22 cellular contexts compared by ENCODE assay signal in the genomic region with DNA sequence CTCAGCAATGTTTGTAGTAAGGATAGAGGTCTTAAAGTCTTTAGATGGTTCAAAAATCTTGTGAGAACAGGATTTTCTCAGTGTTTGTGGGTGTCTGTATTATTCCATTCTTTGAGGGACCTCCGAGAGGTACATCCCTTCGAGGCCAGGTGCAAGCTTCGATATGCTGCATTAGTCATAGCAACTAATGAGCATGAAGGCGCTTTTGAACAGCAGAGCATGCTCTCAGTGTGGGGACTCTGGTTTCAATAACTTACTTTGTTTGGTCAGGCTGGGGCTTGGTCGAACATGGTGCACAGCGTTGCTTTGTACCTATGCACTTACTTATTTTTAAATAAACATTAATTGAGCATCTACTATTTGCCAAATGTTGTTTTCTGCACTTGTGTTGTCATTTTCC.
"Had no signal": no experiment of that assay in that cellular context is flagged by ENCODE, and none has a peak within 500 bp of the region (broad histone marks: within the 10 kb centered on the region; RNA-seq: fewer than 3 reads in every experiment).

No MANE protein-coding gene starts in this region.

- DNase-seq: activated CD4-positive, alpha-beta T cell treated with anti-CD3 and anti-CD28 coated beads for 4 hours; activated CD4-positive, alpha-beta T cell treated with anti-CD3 and anti-CD28 coated beads, Interleukin-2, amount 50 U/mL, for 4 hours; activated CD8-positive, alpha-beta memory T cell treated with anti-CD3 and anti-CD28 coated beads for 24 hours; activated effector memory CD4-positive, alpha-beta T cell treated with anti-CD3 and anti-CD28 coated beads, Interleukin-2, amount 50 U/mL, for 16 hours; activated naive CD4-positive, alpha-beta T cell treated with anti-CD3 and anti-CD28 coated beads for 36 hours; activated naive CD8-positive, alpha-beta T cell treated with anti-CD3 and anti-CD28 coated beads, Interleukin-2, amount 10 ng/mL, durations not matched to agents 7 days and 5 days; aorta; central memory CD4-positive, alpha-beta T cell; NCI-H1092; NCI-H1417; NCI-H1930; NCI-H2107; NCI-H2171 treated with DMSO at 0.1 percent for 48 hours; NCI-H226; NCI-H526; NCI-H774; SIG-M5; T-cell had no signal

- H3K27ac Mint-ChIP-seq: activated naive CD4-positive, alpha-beta T cell treated with anti-CD3 and anti-CD28 coated beads for 36 hours; activated naive CD8-positive, alpha-beta T cell treated with anti-CD3 and anti-CD28 coated beads, Interleukin-2, amount 10 ng/mL, durations not matched to agents 7 days and 5 days; activated T-helper 1 cell treated with anti-CD3 and anti-CD28 coated beads, Interleukin-12 subunit alpha, Interleukin-12 subunit beta, Interleukin-2, Interleukin-4 antibody, amounts not matched to agents 30 ng/mL and 10 ng/mL and 1 ng/mL, durations not matched to agents 14 hours and 24 hours and 36 hours; T-cell had no signal

- H3K9ac ChIP-seq: KMS-11 had no signal

- H3K4me3 Mint-ChIP-seq: activated naive CD4-positive, alpha-beta T cell treated with anti-CD3 and anti-CD28 coated beads for 36 hours; activated naive CD8-positive, alpha-beta T cell treated with anti-CD3 and anti-CD28 coated beads, Interleukin-2, amount 10 ng/mL, durations not matched to agents 7 days and 5 days; activated T-helper 1 cell treated with anti-CD3 and anti-CD28 coated beads, Interleukin-12 subunit alpha, Interleukin-12 subunit beta, Interleukin-2, Interleukin-4 antibody, amounts not matched to agents 30 ng/mL and 10 ng/mL and 1 ng/mL, durations not matched to agents 14 hours and 24 hours and 36 hours; T-cell had no signal

- H3K4me3 ChIP-seq: SK-N-MC had no signal

- H3K4me2 ChIP-seq: KMS-11 had no signal

- H3K27me3 Mint-ChIP-seq: activated naive CD8-positive, alpha-beta T cell treated with anti-CD3 and anti-CD28 coated beads, Interleukin-2, amount 10 ng/mL, durations not matched to agents 7 days and 5 days had no signal

- H3K36me3 Mint-ChIP-seq: activated naive CD8-positive, alpha-beta T cell treated with anti-CD3 and anti-CD28 coated beads, Interleukin-2, amount 10 ng/mL, durations not matched to agents 7 days and 5 days had no signal

- ATAC-seq: activated CD4-positive, CD25-positive, alpha-beta regulatory T cell treated with anti-CD3 and anti-CD28 coated beads, Interleukin-2, amount 50 U/mL, for 24 hours; T-cell had no signal

- H3K27ac ChIP-seq: KMS-11, SK-N-MC had no signal
